30 cellular contexts compared by ENCODE assay signal in the genomic region with DNA sequence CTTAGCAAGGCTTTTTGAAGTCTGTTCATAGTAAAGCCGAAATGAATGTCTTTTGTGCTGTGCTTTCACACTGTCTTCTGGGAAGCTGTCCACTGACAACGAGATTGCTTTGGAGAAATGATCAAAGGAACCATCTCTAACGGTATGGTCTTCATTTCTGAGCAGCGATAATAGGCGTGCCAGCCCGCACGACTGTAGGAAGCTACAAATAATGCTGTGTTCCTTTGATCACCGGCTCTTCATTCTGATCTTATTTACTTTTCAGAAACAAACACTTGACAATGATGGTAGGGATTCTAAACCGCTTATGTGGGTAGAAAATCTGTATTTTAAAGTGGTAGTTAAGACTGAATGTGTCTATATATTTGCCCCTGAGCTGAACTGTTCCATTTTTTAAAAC.
"Had no signal": no experiment of that assay in that cellular context is flagged by ENCODE, and none has a peak within 500 bp of the region (broad histone marks: within the 10 kb centered on the region; RNA-seq: fewer than 3 reads in every experiment).

No MANE protein-coding gene starts in this region.

- H3K27me3 ChIP-seq: ascending aorta had no signal

- H3K36me3 ChIP-seq: ascending aorta, cardiac muscle cell had no signal

- H3K4me1 ChIP-seq: ascending aorta had no signal

- DNase-seq: activated B cell treated with CpG ODN at 0.5 μM for 24 hours; activated CD4-positive, alpha-beta memory T cell treated with anti-CD3 and anti-CD28 coated beads for 36 hours; activated CD4-positive, alpha-beta T cell treated with anti-CD3 and anti-CD28 coated beads for 4 hours; activated CD4-positive, alpha-beta T cell treated with anti-CD3 and anti-CD28 coated beads, Interleukin-2, amount 10 ng/mL, durations not matched to agents 24 days and 14 days; activated CD4-positive, alpha-beta T cell treated with anti-CD3 and anti-CD28 coated beads, Interleukin-2, amount 50 U/mL, for 1 hour; activated CD4-positive, alpha-beta T cell treated with anti-CD3 and anti-CD28 coated beads, Interleukin-2, amount 50 U/mL, for 4 hours; activated CD4-positive, CD25-positive, alpha-beta regulatory T cell treated with anti-CD3 and anti-CD28 coated beads, Interleukin-2, amount 50 U/mL, for 72 hours; activated CD8-positive, alpha-beta memory T cell treated with anti-CD3 and anti-CD28 coated beads, Interleukin-2, amount 50 U/mL, for 4 hours; activated CD8-positive, alpha-beta T cell treated with anti-CD3 and anti-CD28 coated beads for 36 hours; activated gamma-delta T cell; activated naive CD4-positive, alpha-beta T cell treated with anti-CD3 and anti-CD28 coated beads, Interleukin-2, amount 10 ng/mL, durations not matched to agents 7 days and 5 days; activated naive CD4-positive, alpha-beta T cell treated with Interleukin-2 at 50 U/mL for 16 hours; activated naive CD8-positive, alpha-beta T cell treated with anti-CD3 and anti-CD28 coated beads, Interleukin-2, amount 10 ng/mL, durations not matched to agents 7 days and 5 days; activated naive CD8-positive, alpha-beta T cell treated with anti-CD3 and anti-CD28 coated beads, Interleukin-2, amount 50 U/mL, for 24 hours; activated T-cell treated with anti-CD3 and anti-CD28 coated beads for 4 hours; activated T-cell treated with anti-CD3 and anti-CD28 coated beads, Interleukin-2, amount 50 U/mL, for 1 hour; activated T-cell treated with anti-CD3 and anti-CD28 coated beads, Interleukin-2, amount 50 U/mL, for 4 hours; activated T-cell treated with anti-CD3 and anti-CD28 coated beads, Interleukin-2, amount 50 U/mL, for 72 hours; amygdala; anterior cingulate cortex; caudate nucleus; cerebellar nuclear complex; T-helper 2 cell; T-helper 9 cell had no signal

- H3K9me3 ChIP-seq: ascending aorta had no signal

- H3K4me3 ChIP-seq: ascending aorta, cardiac muscle cell had no signal

- H3K27ac ChIP-seq: ascending aorta, cardiac muscle cell, VCaP had no signal

- FAIRE-seq: bronchial epithelial cell, TTC549 had no signal

- ATAC-seq: activated CD8-positive, alpha-beta T cell treated with anti-CD3 and anti-CD28 coated beads for 36 hours; activated naive CD8-positive, alpha-beta T cell treated with anti-CD3 and anti-CD28 coated beads, Interleukin-2, amount 50 U/mL, for 24 hours; activated T-cell treated with anti-CD3 and anti-CD28 coated beads, Interleukin-2, amount 50 U/mL, for 4 hours; activated T-cell treated with anti-CD3 and anti-CD28 coated beads, Interleukin-2, amount 50 U/mL, for 72 hours; activated T-helper 17 cell treated with anti-CD3 and anti-CD28 coated beads, Interleukin-2, amount 50 U/mL, for 72 hours had no signal
